In the genomic region with DNA sequence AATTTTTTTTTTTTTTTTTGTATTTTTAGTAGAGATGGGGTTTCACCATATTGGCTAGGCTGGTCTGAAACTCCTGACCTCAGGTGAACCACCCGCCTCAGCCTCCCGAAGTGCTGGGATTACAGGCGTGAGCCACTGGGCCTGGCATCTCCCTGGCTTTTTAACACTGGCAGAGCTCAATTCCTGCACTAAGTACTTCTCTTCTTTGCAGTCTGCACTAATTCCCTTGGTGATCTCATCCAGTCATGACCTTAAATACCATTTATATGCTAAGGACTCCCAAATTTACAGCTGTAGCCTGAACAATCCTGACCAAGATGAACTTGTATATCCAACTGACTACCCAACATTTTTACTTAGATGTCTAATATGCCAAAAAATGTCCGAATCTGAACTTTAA, we compare ENCODE assay signal across 16 cellular contexts. TPM values are rescaled to one million over a fixed set of nuclear protein-coding genes. Genes with fewer than 3 reads are reported as not detected.
DNase-seq lines count a peak whose midpoint lies in the region; ATAC-seq, FAIRE-seq and TF ChIP-seq lines count a peak whose summit lies in the region.
"Had no signal": no experiment of that assay in that cellular context is flagged by ENCODE, and none has a peak within 500 bp of the region (broad histone marks: within the 10 kb centered on the region; RNA-seq: fewer than 3 reads in every experiment).

No MANE protein-coding gene starts in this region.

- TF ChIP-seq EP300 in gastroesophageal sphincter (IDR thresholded peaks at IDR 0.05): no peak

- POLR2A ChIA-PET in HEK293T (lab: Yijun Ruan, JAX): interaction anchor here (1.1 to 2.4 kb wide), 2 partner anchors 9 to 11 kb away, joined by 3 to 13 read pairs; a partner anchor contains a TSS

- WGBS in gastroesophageal sphincter (ENCODE audit: low coverage in 1 of 2), 2 donors: 48 to 85% methylated on average over 2 to 4 of the region's 4 CpGs

- H3K36me3 Mint-ChIP-seq in activated naive CD4-positive, alpha-beta T cell treated with anti-CD3 and anti-CD28 coated beads, Interleukin-2, amount 10 ng/mL, durations not matched to agents 7 days and 5 days: no peaks in the 10 kb centered on the region
- H3K36me3 Mint-ChIP-seq: activated naive CD4-positive, alpha-beta T cell treated with anti-CD3 and anti-CD28 coated beads, Interleukin-2, amount 50 U/mL, for 72 hours had no signal

- intact Hi-C loops in ascending aorta (cut with DNase I): loop anchor here (1.0 kb wide), 1 partner anchor 10 kb away; a partner anchor contains a TSS
- intact Hi-C loops in gastrocnemius medialis (cut with DNase I; ENCODE audit: low total_unique reads): no loop called here

- DNase-seq in H54 (ENCODE audit: insufficient read length, low spot score) (no peak), ascending aorta (ENCODE audit: low spot score in 2 of 2) (peak in 1 of 2 donors; percentile 74), gastrocnemius medialis (peak in 1 of 2 donors; percentile 31), NCI-H187 treated with DMSO at 0.1 percent for 48 hours (lab: John Stamatoyannopoulos, UW) (no peak), HEK293T (ENCODE audit: extremely low spot score) (no peak)
- no peak for DNase-seq in stimulated activated CD4-positive, alpha-beta T cell treated with anti-CD3 and anti-CD28 coated beads, Interleukin-12 subunit alpha, Interleukin-12 subunit beta, amount 100 ng/mL, for 4 hours
- no peak for DNase-seq in activated naive CD4-positive, alpha-beta T cell treated with anti-CD3 and anti-CD28 coated beads, Interleukin-2, amount 10 ng/mL, durations not matched to agents 7 days and 5 days
- DNase-seq: cortex of kidney, DMS153, KBM-7, NCI-H1417 treated with DMSO at 0.1 percent for 48 hours, OCI-M1 had no signal

- H3K27me3 Mint-ChIP-seq in activated naive CD4-positive, alpha-beta T cell treated with anti-CD3 and anti-CD28 coated beads, Interleukin-2, amount 10 ng/mL, durations not matched to agents 7 days and 5 days: no peaks in the 10 kb centered on the region
- H3K27me3 Mint-ChIP-seq: stimulated activated naive CD8-positive, alpha-beta T cell treated with anti-CD3 and anti-CD28 coated beads, Interleukin-15, Interleukin-2, amounts not matched to agents 100 ng/mL and 50 ng/mL, for 24 hours had no signal

- TF ChIP-seq CTCF in ascending aorta (IDR thresholded peaks at IDR 0.05) (no peak), gastroesophageal sphincter (IDR thresholded peaks at IDR 0.05) (no peak), gastrocnemius medialis (IDR thresholded peaks at IDR 0.05 in 4 of 5, conservative IDR thresholded peaks at IDR 0.05 in 1 of 5) (no peak)

- H3K27ac ChIP-seq in ascending aorta: peak overlapping the region; percentile 58 to 59
- peak overlapping the region in 3 of 4 donors; percentile 17 to 34 (median 20) for H3K27ac ChIP-seq in gastroesophageal sphincter
- H3K27ac ChIP-seq in gastrocnemius medialis: peak overlapping the region; percentile 41 to 60 (median 47)

- H3K27me3 ChIP-seq in ascending aorta (no peaks in the 10 kb centered on the region), gastroesophageal sphincter (no peaks in the 10 kb centered on the region), gastrocnemius medialis (no peaks in the 10 kb centered on the region)

- H3K4me1 ChIP-seq in ascending aorta (peaks cover 3 to 38% of the 10 kb centered on the region in 2 donors), gastroesophageal sphincter (peaks cover 0 to 46% (median 2%) of the 10 kb centered on the region in 3 donors), gastrocnemius medialis (peaks cover 48 to 49% of the 10 kb centered on the region in 2 donors)

- in situ Hi-C loops in gastrocnemius medialis (cut with MboI; ENCODE audit: low sequenced_read_pairs in 4 of 4): no loop called here

- no peak overlapping the region for H3K27ac Mint-ChIP-seq in activated naive CD4-positive, alpha-beta T cell treated with anti-CD3 and anti-CD28 coated beads, Interleukin-2, amount 10 ng/mL, durations not matched to agents 7 days and 5 days
- H3K27ac Mint-ChIP-seq: activated naive CD4-positive, alpha-beta T cell treated with anti-CD3 and anti-CD28 coated beads, Interleukin-2, amount 50 U/mL, for 72 hours; stimulated activated naive CD8-positive, alpha-beta T cell treated with anti-CD3 and anti-CD28 coated beads, Interleukin-15, Interleukin-2, amounts not matched to agents 100 ng/mL and 50 ng/mL, for 24 hours had no signal

- H3K36me3 ChIP-seq in ascending aorta (no peaks in the 10 kb centered on the region), gastroesophageal sphincter (peaks cover 0 to 4% of the 10 kb centered on the region in 2 donors), gastrocnemius medialis (no peaks in the 10 kb centered on the region)

- no peaks in the 10 kb centered on the region for H3K4me1 Mint-ChIP-seq in activated naive CD4-positive, alpha-beta T cell treated with anti-CD3 and anti-CD28 coated beads, Interleukin-2, amount 10 ng/mL, durations not matched to agents 7 days and 5 days

- TF ChIP-seq POLR2A in H54 (IDR thresholded peaks at IDR 0.05; ENCODE audit: low read depth, low read length) (no peak), gastroesophageal sphincter (IDR thresholded peaks at IDR 0.05) (no peak), gastrocnemius medialis (IDR thresholded peaks at IDR 0.05) (no peak)

- H3K9me3 ChIP-seq in ascending aorta: no peaks in the 10 kb centered on the region
- no peaks in the 10 kb centered on the region for H3K9me3 ChIP-seq in gastroesophageal sphincter
- H3K9me3 ChIP-seq in gastrocnemius medialis: no peaks in the 10 kb centered on the region

- H3K9me3 Mint-ChIP-seq in activated naive CD4-positive, alpha-beta T cell treated with anti-CD3 and anti-CD28 coated beads, Interleukin-2, amount 10 ng/mL, durations not matched to agents 7 days and 5 days: no peaks in the 10 kb centered on the region
- H3K9me3 Mint-ChIP-seq: activated naive CD4-positive, alpha-beta T cell treated with anti-CD3 and anti-CD28 coated beads, Interleukin-2, amount 50 U/mL, for 72 hours; stimulated activated naive CD8-positive, alpha-beta T cell treated with anti-CD3 and anti-CD28 coated beads, Interleukin-15, Interleukin-2, amounts not matched to agents 100 ng/mL and 50 ng/mL, for 24 hours had no signal

- no peak overlapping the region for H3K4me3 ChIP-seq in ascending aorta
- no peak overlapping the region for H3K4me3 ChIP-seq in gastroesophageal sphincter
- no peak overlapping the region for H3K4me3 ChIP-seq in gastrocnemius medialis

- peak; percentile 61 for FAIRE-seq in H54 (lab: Jason Lieb, UNC)

- CTCF ChIA-PET in activated naive CD4-positive, alpha-beta T cell treated with anti-CD3 and anti-CD28 coated beads, Interleukin-2, amount 10 ng/mL, durations not matched to agents 7 days and 5 days (lab: Charles Lee): interaction anchor here (0.6 kb wide), 1 partner anchor 19 kb away, joined by 3 read pairs; no protein-coding TSS in a partner anchor
- CTCF ChIA-PET in HEK293T (lab: Yijun Ruan, JAX): no interaction called here

- H3K4me3 Mint-ChIP-seq in activated naive CD4-positive, alpha-beta T cell treated with anti-CD3 and anti-CD28 coated beads, Interleukin-2, amount 10 ng/mL, durations not matched to agents 7 days and 5 days: no peak overlapping the region
- H3K4me3 Mint-ChIP-seq: stimulated activated naive CD8-positive, alpha-beta T cell treated with anti-CD3 and anti-CD28 coated beads, Interleukin-15, Interleukin-2, amounts not matched to agents 100 ng/mL and 50 ng/mL, for 24 hours had no signal

- ATAC-seq in gastroesophageal sphincter (no peak), gastrocnemius medialis (peak in 1 of 2 donors; percentile 54)
- ATAC-seq: activated naive CD4-positive, alpha-beta T cell treated with anti-CD3 and anti-CD28 coated beads, Interleukin-2, amount 50 U/mL, for 72 hours; SK-N-SH treated with all-trans-retinoic acid at 6 μM for 48 hours had no signal

TF ChIP-seq in HEK293T, 16 proteins besides CTCF, POLR2A, EP300 and RAD21:
- TF ChIP-seq ARNT (IDR thresholded peaks at IDR 0.05): no peak
- TF ChIP-seq FOXA1 (IDR thresholded peaks at IDR 0.05): no peak
- TF ChIP-seq BHLHE40 (IDR thresholded peaks at IDR 0.05; ENCODE audit: borderline replicate concordance): no peak
- TF ChIP-seq, protein P1, sequence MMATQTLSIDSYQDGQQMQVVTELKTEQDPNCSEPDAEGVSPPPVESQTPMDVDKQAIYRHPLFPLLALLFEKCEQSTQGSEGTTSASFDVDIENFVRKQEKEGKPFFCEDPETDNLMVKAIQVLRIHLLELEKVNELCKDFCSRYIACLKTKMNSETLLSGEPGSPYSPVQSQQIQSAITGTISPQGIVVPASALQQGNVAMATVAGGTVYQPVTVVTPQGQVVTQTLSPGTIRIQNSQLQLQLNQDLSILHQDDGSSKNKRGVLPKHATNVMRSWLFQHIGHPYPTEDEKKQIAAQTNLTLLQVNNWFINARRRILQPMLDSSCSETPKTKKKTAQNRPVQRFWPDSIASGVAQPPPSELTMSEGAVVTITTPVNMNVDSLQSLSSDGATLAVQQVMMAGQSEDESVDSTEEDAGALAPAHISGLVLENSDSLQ (IDR thresholded peaks at IDR 0.05): no peak
- TF ChIP-seq TARDBP (IDR thresholded peaks at IDR 0.05): no peak
- TF ChIP-seq SP1 (IDR thresholded peaks at IDR 0.05): no peak
- no peak for TF ChIP-seq FOXM1 (IDR thresholded peaks at IDR 0.05; ENCODE audit: borderline replicate concordance)
- TF ChIP-seq HDGF (IDR thresholded peaks at IDR 0.05; ENCODE audit: borderline replicate concordance): no peak
- TF ChIP-seq LEF1 (IDR thresholded peaks at IDR 0.05; ENCODE audit: borderline replicate concordance): no peak
- no peak for TF ChIP-seq ZNF384 (IDR thresholded peaks at IDR 0.05)
- TF ChIP-seq SUZ12 (IDR thresholded peaks at IDR 0.05): no peak
- no peak for TF ChIP-seq L3MBTL2 (conservative IDR thresholded peaks at IDR 0.05)
- no peak for TF ChIP-seq FOXK2 (IDR thresholded peaks at IDR 0.05)
- no peak for TF ChIP-seq CTBP1 (IDR thresholded peaks at IDR 0.05; ENCODE audit: borderline replicate concordance)
- no peak for TF ChIP-seq ELF4 (IDR thresholded peaks at IDR 0.05)
- no peak for TF ChIP-seq NFRKB (IDR thresholded peaks at IDR 0.05)

RNA-seq across cellular contexts. Expression of a gene that starts 10.2 kb away (rescaled TPM):
- total RNA-seq in ascending aorta (22.6 TPM), gastroesophageal sphincter (10 to 100 TPM; 38.4 to 63.7 (median 44.3) TPM), gastrocnemius medialis (10 to 100 TPM; 27.3 to 60.0 (median 52.3) TPM)

RNA-seq across cellular contexts. Expression of a gene that starts 10.7 kb away (rescaled TPM):
- total RNA-seq in ascending aorta (5.1 TPM), gastroesophageal sphincter (10 to 100 TPM in 2 of 4 donors, 1 to 10 TPM in 2; 4.2 to 19.5 (median 11.0) TPM), gastrocnemius medialis (1 to 10 TPM; 2.6 to 9.5 (median 5.2) TPM)
